In genomic region chr1:158274797-158275196, GRCh38 we compare ENCODE assay signal across 1 cellular context.
TF ChIP-seq lines count a peak whose summit lies in the region.

No MANE protein-coding gene starts in this region.

TF ChIP-seq in SK-N-SH treated with all-trans-retinoic acid at 6 μM for 48 hours, 23 proteins besides CTCF, POLR2A, EP300 and RAD21 (continued from another document):
- TF ChIP-seq ZFP30 (CRISPR knock-in tag; IDR thresholded peaks at IDR 0.05) (no peak), CSRNP3 (CRISPR knock-in tag; IDR thresholded peaks at IDR 0.05) (no peak), CSDC2 (CRISPR knock-in tag; IDR thresholded peaks at IDR 0.05) (no peak), ZNF8 (CRISPR knock-in tag; IDR thresholded peaks at IDR 0.05) (no peak)
TF ChIP-seq in SK-N-SH treated with all-trans-retinoic acid at 6 μM for 48 hours: peak in this region for 0.
